In genomic region chr22:46339956-46340355, GRCh38 we compare ENCODE assay signal across 23 cellular contexts.
"Had no signal": no experiment of that assay in that cellular context is flagged by ENCODE, and none has a peak within 500 bp of the region (broad histone marks: within the 10 kb centered on the region; RNA-seq: fewer than 3 reads in every experiment).

No MANE protein-coding gene starts in this region.

- H3K4me3 Mint-ChIP-seq: natural killer cell treated with Interleukin-12 subunit alpha and Interleukin-12 subunit beta and Interleukin-15 and Interleukin-18, amount 100 ng/mL, for 72 hours; stimulated activated memory B cell treated with anti-CD40 and anti-IgM and Interleukin-4, amounts not matched to agents 10 μg/mL and 1 μg/mL and 100 μg/mL, for 72 hours; stimulated activated naive CD8-positive, alpha-beta T cell treated with anti-CD3 and anti-CD28 coated beads, Interleukin-15, Interleukin-2, amounts not matched to agents 100 ng/mL and 50 ng/mL, for 24 hours had no signal

- ATAC-seq: heart left ventricle; left lobe of liver; natural killer cell treated with Interleukin-12 subunit alpha and Interleukin-12 subunit beta and Interleukin-15 and Interleukin-18, amount 100 ng/mL, for 72 hours; right lobe of liver; stimulated activated memory B cell treated with anti-CD40 and anti-IgM and Interleukin-4, amounts not matched to agents 10 μg/mL and 1 μg/mL and 100 μg/mL, for 72 hours; upper lobe of right lung had no signal

- H3K9me3 ChIP-seq: heart left ventricle, prostate gland, right lobe of liver, tibial artery, upper lobe of right lung, vagina had no signal

- H3K27me3 ChIP-seq: dorsolateral prefrontal cortex, heart left ventricle, right lobe of liver, tibial artery, upper lobe of right lung, vagina had no signal

- H3K27me3 Mint-ChIP-seq: natural killer cell treated with Interleukin-12 subunit alpha and Interleukin-12 subunit beta and Interleukin-15 and Interleukin-18, amount 100 ng/mL, for 72 hours; stimulated activated memory B cell treated with anti-CD40 and anti-IgM and Interleukin-4, amounts not matched to agents 10 μg/mL and 1 μg/mL and 100 μg/mL, for 72 hours; stimulated activated naive CD8-positive, alpha-beta T cell treated with anti-CD3 and anti-CD28 coated beads, Interleukin-15, Interleukin-2, amounts not matched to agents 100 ng/mL and 50 ng/mL, for 24 hours had no signal

- H3K27ac Mint-ChIP-seq: natural killer cell treated with Interleukin-12 subunit alpha and Interleukin-12 subunit beta and Interleukin-15 and Interleukin-18, amount 100 ng/mL, for 72 hours; stimulated activated memory B cell treated with anti-CD40 and anti-IgM and Interleukin-4, amounts not matched to agents 10 μg/mL and 1 μg/mL and 100 μg/mL, for 72 hours; stimulated activated naive CD8-positive, alpha-beta T cell treated with anti-CD3 and anti-CD28 coated beads, Interleukin-15, Interleukin-2, amounts not matched to agents 100 ng/mL and 50 ng/mL, for 24 hours had no signal

- H3K9me3 Mint-ChIP-seq: natural killer cell treated with Interleukin-12 subunit alpha and Interleukin-12 subunit beta and Interleukin-15 and Interleukin-18, amount 100 ng/mL, for 72 hours; stimulated activated memory B cell treated with anti-CD40 and anti-IgM and Interleukin-4, amounts not matched to agents 10 μg/mL and 1 μg/mL and 100 μg/mL, for 72 hours; stimulated activated naive CD8-positive, alpha-beta T cell treated with anti-CD3 and anti-CD28 coated beads, Interleukin-15, Interleukin-2, amounts not matched to agents 100 ng/mL and 50 ng/mL, for 24 hours had no signal

- H3K27ac ChIP-seq: dorsolateral prefrontal cortex, heart left ventricle, parathyroid adenoma, prostate gland, right lobe of liver, tibial artery, upper lobe of right lung, vagina had no signal

- DNase-seq: cortex of kidney; effector CD8-positive, alpha-beta T cell; foreskin melanocyte; hypothalamus; mesenchymal stem cell; midbrain; occipital lobe; stimulated activated CD4-positive, alpha-beta T cell treated with anti-CD3 and anti-CD28 coated beads, Interleukin-15, amount 100 ng/mL, for 24 hours; stimulated activated CD4-positive, alpha-beta T cell treated with anti-CD3 and anti-CD28 coated beads, Interleukin-1b, Interleukin-23, amount 100 ng/mL, for 48 hours; stimulated activated CD4-positive, alpha-beta T cell treated with anti-CD3 and anti-CD28 coated beads, Interleukin-4, amount 100 ng/mL, for 24 hours; tibial artery; upper lobe of right lung had no signal

- H3K4me3 ChIP-seq: dorsolateral prefrontal cortex, heart left ventricle, lung, prostate gland, right lobe of liver, tibial artery, upper lobe of right lung, vagina had no signal
